In the genomic region with DNA sequence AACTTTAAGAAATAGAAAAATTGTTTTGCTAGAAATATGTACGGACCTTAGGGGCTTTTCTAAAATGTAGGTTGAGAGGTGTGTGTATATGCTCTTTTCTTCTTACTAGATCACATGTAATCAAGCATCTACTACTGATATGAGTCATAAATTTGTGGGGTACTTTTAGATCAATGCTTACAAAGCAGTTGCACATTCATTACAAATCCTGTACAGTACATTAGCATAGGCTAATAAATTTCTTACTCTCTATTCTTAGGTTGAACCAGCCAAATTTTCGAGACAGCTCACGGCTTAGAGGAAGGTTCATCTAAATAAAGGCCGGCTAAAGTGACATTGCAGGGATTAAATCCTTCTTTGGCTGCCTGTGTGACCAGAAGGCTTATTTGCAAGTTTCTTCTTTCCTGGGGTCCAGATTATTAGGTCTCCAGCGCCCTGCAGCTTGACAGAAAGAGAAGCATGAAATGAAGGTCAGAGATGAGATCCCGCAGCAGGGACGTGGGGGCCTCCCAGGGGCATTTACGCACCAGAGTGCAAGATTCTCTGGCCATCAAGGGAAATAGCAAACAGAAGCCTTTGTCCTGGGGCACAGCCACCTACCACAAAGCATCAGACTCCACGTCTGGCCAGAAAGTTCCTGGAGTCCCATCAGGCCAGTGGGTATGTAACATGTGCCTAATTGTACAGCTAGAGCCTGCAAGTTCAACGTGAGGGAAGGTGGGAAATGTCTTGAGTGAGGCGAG, we compare ENCODE assay signal across 12 cellular contexts. TPM values are rescaled to one million over a fixed set of nuclear protein-coding genes. Genes with fewer than 3 reads are reported as not detected.
DNase-seq lines count a peak whose midpoint lies in the region; ATAC-seq and TF ChIP-seq lines count a peak whose summit lies in the region.
"Had no signal": no experiment of that assay in that cellular context is flagged by ENCODE, and none has a peak within 500 bp of the region (broad histone marks: within the 10 kb centered on the region; RNA-seq: fewer than 3 reads in every experiment).

No MANE protein-coding gene starts in this region.

- no peaks in the 10 kb centered on the region for H3K4me1 Mint-ChIP-seq in osteocyte (ENCODE audit: unreplicated experiment)

- ATAC-seq in GM18858 (IDR thresholded peaks at IDR 0.05; ENCODE audit: unreplicated experiment) (peak; percentile 91), GM21423 (IDR thresholded peaks at IDR 0.05; ENCODE audit: unreplicated experiment) (peak; percentile 67), HG03064 (IDR thresholded peaks at IDR 0.05; ENCODE audit: low read depth, unreplicated experiment) (peak; percentile 77)

- no peaks in the 10 kb centered on the region for H3K9me3 Mint-ChIP-seq in osteocyte (ENCODE audit: unreplicated experiment)

- no peaks in the 10 kb centered on the region for H3K36me3 Mint-ChIP-seq in osteocyte (ENCODE audit: unreplicated experiment)

- DNase-seq in ecto neural progenitor cell (ENCODE audit: low spot score): peak; percentile 54
- no peak for DNase-seq in glomerular visceral epithelial cell (ENCODE audit: extremely low spot score)
- DNase-seq in activated effector memory CD4-positive, alpha-beta T cell treated with Interleukin-2 at 50 U/mL for 16 hours: no peak
- DNase-seq in osteocyte (ENCODE audit: extremely low spot score, unreplicated experiment): no peak
- DNase-seq in midbrain (lab: John Stamatoyannopoulos, UW): no peak
- DNase-seq: activated CD8-positive, alpha-beta memory T cell treated with anti-CD3 and anti-CD28 coated beads, Interleukin-2, amount 50 U/mL, for 4 hours; esophagus squamous epithelium; NCI-H524 treated with DMSO at 0.1 percent for 48 hours; substantia nigra had no signal

- peaks cover 60% of the 10 kb centered on the region for H3K27me3 Mint-ChIP-seq in osteocyte (ENCODE audit: unreplicated experiment)

- no peak for TF ChIP-seq CTCF in osteocyte (IDR thresholded peaks at IDR 0.05)

- H3K4me3 Mint-ChIP-seq in osteocyte (ENCODE audit: unreplicated experiment): no peak overlapping the region

- no peak overlapping the region for H3K27ac Mint-ChIP-seq in osteocyte (ENCODE audit: unreplicated experiment)

RNA-seq across cellular contexts. Expression of gene NIM1K, which starts 53.0 kb away (rescaled TPM):
- 0.29 and 0.43 TPM in 2 replicates for total RNA-seq in osteocyte
